In the genomic region with DNA sequence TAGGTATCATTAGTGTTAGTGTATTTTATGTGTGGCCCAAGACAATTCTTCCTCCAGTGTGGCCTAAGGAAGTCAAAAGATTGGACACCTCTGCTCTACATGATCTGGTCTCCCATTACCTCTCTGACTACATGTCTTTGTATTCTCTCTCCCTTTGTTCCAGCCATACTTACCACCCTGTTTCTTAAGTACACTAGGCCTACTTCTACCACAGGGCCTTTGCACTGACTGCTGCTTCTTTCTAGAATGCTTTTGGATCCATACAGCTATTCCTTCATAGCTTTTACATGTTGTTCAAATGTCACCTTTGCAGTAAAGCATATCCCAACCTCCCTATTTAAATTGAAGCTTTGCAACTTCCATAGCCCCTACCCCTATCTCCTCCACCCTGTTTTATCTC, we compare ENCODE assay signal across 37 cellular contexts. TPM values are rescaled to one million over a fixed set of nuclear protein-coding genes. Genes with fewer than 3 reads are reported as not detected.
DNase-seq lines count a peak whose midpoint lies in the region; ATAC-seq, FAIRE-seq and TF ChIP-seq lines count a peak whose summit lies in the region.
"Had no signal": no experiment of that assay in that cellular context is flagged by ENCODE, and none has a peak within 500 bp of the region (broad histone marks: within the 10 kb centered on the region; RNA-seq: fewer than 3 reads in every experiment).

No MANE protein-coding gene starts in this region.

- TF ChIP-seq RAD21 in K562 (CRISPR knock-in tag; conservative IDR thresholded peaks at IDR 0.05 in 1 of 2, IDR thresholded peaks at IDR 0.05 in 1 of 2): no peak

- H3K9me3 ChIP-seq in HEK293 (ENCODE audit: control insufficient read depth, insufficient read depth, low read depth, low read length) (no peaks in the 10 kb centered on the region), K562 (replicated peaks; ENCODE audit: control insufficient read depth, insufficient read depth, low read depth, low read length) (no peaks in the 10 kb centered on the region)
- H3K9me3 ChIP-seq: A549, BE2C, BLaER1, Caco-2 had no signal

- no peaks in the 10 kb centered on the region for H3K36me3 ChIP-seq in HEK293 (ENCODE audit: control insufficient read depth in 2 of 2, insufficient read depth in 1 of 2, low read length in 2 of 2)
- H3K36me3 ChIP-seq in K562 (ENCODE audit: control insufficient read depth, insufficient read depth, low read length): no peaks in the 10 kb centered on the region
- H3K36me3 ChIP-seq: BE2C, BLaER1 had no signal

- BruUV-seq in K562 (replicated peaks; lab: Mats Ljungman, UMichigan): no TSS peak

- no peak for ATAC-seq in K562
- ATAC-seq: A549; CD8-positive, alpha-beta T cell had no signal

- H3K4me1 ChIP-seq in HEK293 (ENCODE audit: control insufficient read depth, insufficient read depth, low read length): no peaks in the 10 kb centered on the region
- no peaks in the 10 kb centered on the region for H3K4me1 ChIP-seq in K562 (replicated peaks in 1 of 2; ENCODE audit: control insufficient read depth in 2 of 2, insufficient read depth in 2 of 2, low read length in 2 of 2)
- H3K4me1 ChIP-seq: BE2C, Caco-2 had no signal

- H3K4me3 ChIP-seq in HEK293 (ENCODE audit: low read depth, low read length) (no peak overlapping the region), K562 (no peak overlapping the region)
- H3K4me3 ChIP-seq: A549; BLaER1; BLaER1 treated with 17β-estradiol and CSF1 and Interleukin-3, amounts not matched to agents 10 nM and 100 nM had no signal

- no peak for DNase-seq in activated naive CD4-positive, alpha-beta T cell (lab: John Stamatoyannopoulos, UW)
- DNase-seq in K562 (ENCODE audit: extremely low read depth in 1 of 4, low spot score in 3 of 4) (no peak), neural crest cell (ENCODE audit: low read depth, low spot score) (no peak), amniotic stem cell (lab: John Stamatoyannopoulos, UW) (no peak), hepatic stellate cell (ENCODE audit: low spot score) (no peak), NCI-H146 treated with DMSO at 0.1 percent for 48 hours (lab: John Stamatoyannopoulos, UW; ENCODE audit: unreplicated experiment) (no peak)
- DNase-seq: 8988T; ACHN; AML-193; BE2C; C1 segment of cervical spinal cord; Caco-2; Calu3; CD4-positive, alpha-beta memory T cell; CD4-positive, alpha-beta T cell; CD4-positive, CD25-positive, alpha-beta regulatory T cell; CD8-positive, alpha-beta memory T cell; CD8-positive, alpha-beta T cell; COR-L47; DMS 273 treated with DMSO at 0.1 percent for 48 hours; DMS153; DMS53; DMS79; DMS79 treated with DMSO at 0.1 percent for 48 hours; DND-41; EL had no signal

- H3K27ac ChIP-seq in HEK293 (ENCODE audit: extremely low read depth, low read depth, low read length) (no peak overlapping the region), K562 (ENCODE audit: extremely low read depth, low read depth, low read length) (no peak overlapping the region)
- H3K27ac ChIP-seq: 22Rv1; A549; BLaER1; BLaER1 treated with 17β-estradiol and CSF1 and Interleukin-3, amounts not matched to agents 10 nM and 100 nM; C4-2B had no signal

- TF ChIP-seq EP300 in K562 (IDR thresholded peaks at IDR 0.05; ENCODE audit: low read length): no peak

- H3K9ac ChIP-seq in K562 (ENCODE audit: insufficient read depth in 1 of 2, low read depth in 2 of 2, low read length in 2 of 2): no peak overlapping the region
- H3K9ac ChIP-seq: BLaER1; BLaER1 treated with 17β-estradiol and CSF1 and Interleukin-3, amounts not matched to agents 10 nM and 100 nM had no signal

- H3K79me2 ChIP-seq in K562 (ENCODE audit: control insufficient read depth, insufficient read depth, low read length): peaks cover 24% of the 10 kb centered on the region

- H2AFZ ChIP-seq in K562 (ENCODE audit: low read depth, low read length): no peak overlapping the region

- FAIRE-seq in K562 (lab: Jason Lieb, UNC): no peak
- FAIRE-seq: A204.1, A549, D721Med had no signal

- no peaks in the 10 kb centered on the region for H3K27me3 Mint-ChIP-seq in activated naive CD4-positive, alpha-beta T cell treated with anti-CD3 and anti-CD28 coated beads, Interleukin-2, amount 50 U/mL, for 24 hours
- H3K27me3 Mint-ChIP-seq in neural crest cell (ENCODE audit: low read depth): no peaks in the 10 kb centered on the region
- H3K27me3 Mint-ChIP-seq: B cell; CD4-positive, alpha-beta memory T cell; CD4-positive, alpha-beta T cell; CD4-positive, CD25-positive, alpha-beta regulatory T cell had no signal

- in situ Hi-C loops in K562 (cut with MboI): no loop called here

- TF ChIP-seq CTCF in HEK293 (tag by site-specific recombination; IDR thresholded peaks at IDR 0.05) (no peak), K562 (IDR thresholded peaks at IDR 0.05 in 2 of 3, conservative IDR thresholded peaks at IDR 0.05 in 1 of 3; ENCODE audit: insufficient read depth in 2 of 3, low read depth in 1 of 3, low read length in 3 of 3) (no peak), neural crest cell (conservative IDR thresholded peaks at IDR 0.05) (no peak)

- no peaks in the 10 kb centered on the region for H3K9me1 ChIP-seq in K562 (ENCODE audit: control insufficient read depth, insufficient read depth, low read length)

- no peak for TF ChIP-seq POLR2A in K562 (conservative IDR thresholded peaks at IDR 0.05)

- intact Hi-C loops in K562 (cut with micrococcal nuclease): no loop called here

- H3K36me3 Mint-ChIP-seq in activated naive CD4-positive, alpha-beta T cell treated with anti-CD3 and anti-CD28 coated beads, Interleukin-2, amount 50 U/mL, for 24 hours: peaks cover 5% of the 10 kb centered on the region
- no peaks in the 10 kb centered on the region for H3K36me3 Mint-ChIP-seq in neural crest cell (ENCODE audit: low read depth)

- H3K27ac Mint-ChIP-seq in activated naive CD4-positive, alpha-beta T cell treated with anti-CD3 and anti-CD28 coated beads, Interleukin-2, amount 50 U/mL, for 24 hours: peak overlapping the region; percentile 0
- H3K27ac Mint-ChIP-seq in neural crest cell (ENCODE audit: unreplicated experiment): no peak overlapping the region
- H3K27ac Mint-ChIP-seq: B cell; CD14-positive monocyte; CD4-positive, alpha-beta memory T cell; CD4-positive, alpha-beta T cell; CD4-positive, CD25-positive, alpha-beta regulatory T cell; CD8-positive, alpha-beta memory T cell; CD8-positive, alpha-beta T cell had no signal

- POLR2A ChIA-PET in HEK293 (lab: Yijun Ruan, JAX) (no interaction called here), K562 (lab: Yijun Ruan, JAX) (no interaction called here)

- no peak overlapping the region for H3K4me3 Mint-ChIP-seq in activated naive CD4-positive, alpha-beta T cell treated with anti-CD3 and anti-CD28 coated beads, Interleukin-2, amount 50 U/mL, for 24 hours
- peak overlapping the region; percentile 42 for H3K4me3 Mint-ChIP-seq in neural crest cell
- H3K4me3 Mint-ChIP-seq: B cell; CD14-positive monocyte; CD4-positive, alpha-beta memory T cell; CD4-positive, alpha-beta T cell; CD8-positive, alpha-beta memory T cell; CD8-positive, alpha-beta T cell had no signal

- no peak overlapping the region for H3K4me2 ChIP-seq in K562 (ENCODE audit: insufficient read depth, low read length)
- H3K4me2 ChIP-seq: A549; BLaER1; BLaER1 treated with 17β-estradiol and CSF1 and Interleukin-3, amounts not matched to agents 10 nM and 100 nM had no signal

- no peaks in the 10 kb centered on the region for H4K20me1 ChIP-seq in K562 (replicated peaks; ENCODE audit: control insufficient read depth, insufficient read depth, low read length)
- H4K20me1 ChIP-seq: BLaER1; BLaER1 treated with 17β-estradiol and CSF1 and Interleukin-3, amounts not matched to agents 10 nM and 100 nM had no signal

- CTCF ChIA-PET in HEK293 (lab: Yijun Ruan, JAX): interaction anchor here (0.7 kb wide), 1 partner anchor 1377 kb away, joined by 6 read pairs; no protein-coding TSS in a partner anchor
- CTCF ChIA-PET in K562 (lab: Yijun Ruan, JAX; ENCODE audit: low intra/inter-chr PET ratio): no interaction called here

- H3K9me3 Mint-ChIP-seq in activated naive CD4-positive, alpha-beta T cell treated with anti-CD3 and anti-CD28 coated beads, Interleukin-2, amount 50 U/mL, for 24 hours: no peaks in the 10 kb centered on the region
- no peaks in the 10 kb centered on the region for H3K9me3 Mint-ChIP-seq in neural crest cell
- H3K9me3 Mint-ChIP-seq: CD4-positive, alpha-beta T cell; CD8-positive, alpha-beta memory T cell; CD8-positive, alpha-beta T cell had no signal

- H3K4me1 Mint-ChIP-seq in activated naive CD4-positive, alpha-beta T cell treated with anti-CD3 and anti-CD28 coated beads, Interleukin-2, amount 50 U/mL, for 24 hours: peaks cover 11% of the 10 kb centered on the region
- H3K4me1 Mint-ChIP-seq in neural crest cell: peaks cover 9% of the 10 kb centered on the region

- H3K27me3 ChIP-seq in K562 (ENCODE audit: control insufficient read depth in 2 of 2, insufficient read depth in 2 of 2, low read length in 2 of 2): no peaks in the 10 kb centered on the region
- H3K27me3 ChIP-seq: BE2C; BLaER1; BLaER1 treated with 17β-estradiol and CSF1 and Interleukin-3, amounts not matched to agents 10 nM and 100 nM had no signal

RNA-seq across cellular contexts. Expression of a gene that starts 5.4 kb away (rescaled TPM):
- total RNA-seq in K562 (2011; cell fraction: chromatin; rRNA removed; ENCODE audit: low replicate concordance): 5.5 and 26.9 TPM in 2 replicates
- 2.5 and 2.9 TPM in 2 replicates for total RNA-seq in K562 (2011; cell fraction: nucleolus; rRNA removed)
- 9.6 and 14.4 TPM in 2 replicates for total RNA-seq in K562 (2011; cell fraction: nucleoplasm; rRNA removed)
- 12.5 and 13.6 TPM in 2 replicates for total RNA-seq in K562 (2014; rRNA removed)
- 28.8 and 35.1 TPM in 2 replicates for total RNA-seq in K562 (2014; rRNA removed; fragmentation: Illumina TruSeq; extraction: Trizol)
- total RNA-seq in K562 (2015; rRNA removed; fragmentation: Illumina TruSeq; extraction: Trizol): 23.5 and 26.0 TPM in 2 replicates
- total RNA-seq in K562 (2021): 15.4 and 15.7 TPM in 2 replicates
- 13.4 and 18.1 TPM in 2 replicates for polyA plus RNA-seq in K562 (2011; rRNA removed)
- polyA plus RNA-seq in K562 (2011; cell fraction: cytosol; rRNA removed): 1.5 and 4.4 TPM in 2 replicates
- 2.3 and 3.7 TPM in 2 replicates for polyA plus RNA-seq in K562 (2011; cell fraction: nucleus; rRNA removed)
- 16.3 and 16.4 TPM in 2 replicates for polyA plus RNA-seq in K562 (2012)
- 19.3 and 22.4 TPM in 2 replicates for polyA plus RNA-seq in K562 (2014; fragmentation: Illumina TruSeq; extraction: Trizol)
- polyA plus RNA-seq in K562 (2014; fragmentation: Nextera tagmentation; extraction: Ambion mirVana): 10 to 100 TPM; 57.5 to 61.6 TPM
- polyA plus RNA-seq in K562 (2014; rRNA removed): 16.9 and 18.4 TPM in 2 replicates
- 13.9 and 16.1 TPM in 2 replicates for polyA minus RNA-seq in K562 (2011; rRNA and poly(A)+ RNA removed)
- polyA minus RNA-seq in K562 (2011; cell fraction: cytosol; rRNA and poly(A)+ RNA removed): 1.5 and 1.8 TPM in 2 replicates
- 11.6 and 22.7 TPM in 2 replicates for polyA minus RNA-seq in K562 (2011; cell fraction: nucleus; rRNA and poly(A)+ RNA removed)
- 8.2 and 9.4 TPM in 2 replicates for total RNA-seq in neural crest cell

RNA-seq across cellular contexts. Expression of a gene that starts 5.6 kb away (rescaled TPM):
- 7.1 and 39.6 TPM in 2 replicates for total RNA-seq in K562 (2011; cell fraction: chromatin; rRNA removed; ENCODE audit: low replicate concordance)
- total RNA-seq in K562 (2011; cell fraction: nucleolus; rRNA removed): 6.0 and 9.2 TPM in 2 replicates
- 26.5 and 49.0 TPM in 2 replicates for total RNA-seq in K562 (2011; cell fraction: nucleoplasm; rRNA removed)
- total RNA-seq in K562 (2014; rRNA removed) (35.3 and 38.8 TPM in 2 replicates), K562 (2014; rRNA removed; fragmentation: Illumina TruSeq; extraction: Trizol) (110 and 140 TPM in 2 replicates), K562 (2015; rRNA removed; fragmentation: Illumina TruSeq; extraction: Trizol) (60.5 and 64.4 TPM in 2 replicates), K562 (2021) (110 and 113 TPM in 2 replicates), neural crest cell (94.0 and 98.8 TPM in 2 replicates)
- polyA plus RNA-seq in K562 (2011; rRNA removed) (106 and 122 TPM in 2 replicates), K562 (2014; fragmentation: Illumina TruSeq; extraction: Trizol) (64.4 and 87.1 TPM in 2 replicates), K562 (2014; fragmentation: Nextera tagmentation; extraction: Ambion mirVana) (100 to 1,000 TPM; 367 to 458 TPM), K562 (2014; rRNA removed) (56.5 and 60.0 TPM in 2 replicates)
- 11.4 and 41.5 TPM in 2 replicates for polyA plus RNA-seq in K562 (2011; cell fraction: cytosol; rRNA removed)
- polyA plus RNA-seq in K562 (2011; cell fraction: nucleus; rRNA removed): 13.8 and 38.3 TPM in 2 replicates
- polyA plus RNA-seq in K562 (2012): 78.5 and 79.9 TPM in 2 replicates
- polyA minus RNA-seq in K562 (2011; rRNA and poly(A)+ RNA removed): 57.6 and 59.6 TPM in 2 replicates
- polyA minus RNA-seq in K562 (2011; cell fraction: cytosol; rRNA and poly(A)+ RNA removed): 16.3 and 21.5 TPM in 2 replicates
- polyA minus RNA-seq in K562 (2011; cell fraction: nucleus; rRNA and poly(A)+ RNA removed): 19.7 and 38.0 TPM in 2 replicates
